ENCODE assay signal across 8 cellular contexts in genomic region chr10:43077421-43078171, GRCh38. TPM values are rescaled to one million over a fixed set of nuclear protein-coding genes. Genes with fewer than 3 reads are reported as not detected.
A peak's percentile ranks its signal among the peaks of the same experiment; 100 is the strongest.
DNase-seq lines count a peak whose midpoint lies in the region; ATAC-seq and TF ChIP-seq lines count a peak whose summit lies in the region.

No MANE protein-coding gene starts in this region.

- no peaks in the 10 kb centered on the region for H3K36me3 ChIP-seq in upper lobe of right lung

- H3K36me3 Mint-ChIP-seq in activated naive CD4-positive, alpha-beta T cell treated with anti-CD3 and anti-CD28 coated beads, Interleukin-2, amount 10 ng/mL, durations not matched to agents 7 days and 5 days, result no peaks in the 10 kb centered on the region
- peaks cover 2% of the 10 kb centered on the region for H3K36me3 Mint-ChIP-seq in central memory CD8-positive, alpha-beta T cell (ENCODE audit: insufficient read depth)
- no peaks in the 10 kb centered on the region for H3K36me3 Mint-ChIP-seq in memory B cell

- H3K27ac Mint-ChIP-seq in activated naive CD4-positive, alpha-beta T cell treated with anti-CD3 and anti-CD28 coated beads, Interleukin-2, amount 10 ng/mL, durations not matched to agents 7 days and 5 days, result no peak overlapping the region
- H3K27ac Mint-ChIP-seq in central memory CD8-positive, alpha-beta T cell (ENCODE audit: low read depth), result no peak overlapping the region
- H3K27ac Mint-ChIP-seq in memory B cell, result no peak overlapping the region

- H3K27me3 ChIP-seq in upper lobe of right lung, result peaks cover 60% of the 10 kb centered on the region

- DNase-seq in activated naive CD4-positive, alpha-beta T cell treated with anti-CD3 and anti-CD28 coated beads, Interleukin-2, amount 10 ng/mL, durations not matched to agents 7 days and 5 days, result no peak
- no peak for DNase-seq in activated naive CD4-positive, alpha-beta T cell treated with anti-CD3 and anti-CD28 coated beads, Interleukin-2, amount 50 U/mL, for 16 hours
- DNase-seq in central memory CD8-positive, alpha-beta T cell (ENCODE audit: low spot score in 2 of 2), result no peak
- DNase-seq in memory B cell (ENCODE audit: low spot score in 2 of 2), result no peak
- no peak for DNase-seq in upper lobe of right lung
- no peak for DNase-seq in DMS153 (lab: John Stamatoyannopoulos, UW)
- no peak for DNase-seq in activated CD8-positive, alpha-beta memory T cell treated with anti-CD3 and anti-CD28 coated beads, Interleukin-2, amount 50 U/mL, for 4 hours
- no peak for DNase-seq in ureter (ENCODE audit: low spot score)

- H3K4me1 ChIP-seq in upper lobe of right lung, result peaks cover 4% of the 10 kb centered on the region

- H3K27me3 Mint-ChIP-seq in activated naive CD4-positive, alpha-beta T cell treated with anti-CD3 and anti-CD28 coated beads, Interleukin-2, amount 10 ng/mL, durations not matched to agents 7 days and 5 days, result peaks cover 94% of the 10 kb centered on the region
- peaks cover 62% of the 10 kb centered on the region for H3K27me3 Mint-ChIP-seq in central memory CD8-positive, alpha-beta T cell
- H3K27me3 Mint-ChIP-seq in memory B cell, result peaks cover 27% of the 10 kb centered on the region

- H3K27ac ChIP-seq in upper lobe of right lung, result no peak overlapping the region

- no peak for ATAC-seq in central memory CD8-positive, alpha-beta T cell (replicated peaks; ENCODE audit: extremely low read depth, poor library complexity, severe bottlenecking)
- ATAC-seq in memory B cell (ENCODE audit: low read depth), result no peak
- no peak for ATAC-seq in upper lobe of right lung

- no peaks in the 10 kb centered on the region for H3K9me3 ChIP-seq in upper lobe of right lung

- intact Hi-C loops in upper lobe of right lung (cut with DNase I), result no loop called here

- H3K4me3 ChIP-seq in upper lobe of right lung, result peak overlapping the region; percentile 35

- no peak for TF ChIP-seq CTCF in upper lobe of right lung (IDR thresholded peaks at IDR 0.05)

- H3K4me1 Mint-ChIP-seq in activated naive CD4-positive, alpha-beta T cell treated with anti-CD3 and anti-CD28 coated beads, Interleukin-2, amount 10 ng/mL, durations not matched to agents 7 days and 5 days, result peaks cover 8% of the 10 kb centered on the region
- H3K4me1 Mint-ChIP-seq in central memory CD8-positive, alpha-beta T cell, result peaks cover 6% of the 10 kb centered on the region
- peaks cover 3% of the 10 kb centered on the region for H3K4me1 Mint-ChIP-seq in memory B cell

- CTCF ChIA-PET in activated naive CD4-positive, alpha-beta T cell treated with anti-CD3 and anti-CD28 coated beads, Interleukin-2, amount 10 ng/mL, durations not matched to agents 7 days and 5 days (lab: Charles Lee), result no interaction called here

- H3K4me3 Mint-ChIP-seq in activated naive CD4-positive, alpha-beta T cell treated with anti-CD3 and anti-CD28 coated beads, Interleukin-2, amount 10 ng/mL, durations not matched to agents 7 days and 5 days, result peak overlapping the region; percentile 65
- H3K4me3 Mint-ChIP-seq in central memory CD8-positive, alpha-beta T cell, result peak overlapping the region; percentile 52
- H3K4me3 Mint-ChIP-seq in memory B cell, result peak overlapping the region; percentile 68

- no peaks in the 10 kb centered on the region for H3K9me3 Mint-ChIP-seq in activated naive CD4-positive, alpha-beta T cell treated with anti-CD3 and anti-CD28 coated beads, Interleukin-2, amount 10 ng/mL, durations not matched to agents 7 days and 5 days
- H3K9me3 Mint-ChIP-seq in central memory CD8-positive, alpha-beta T cell, result no peaks in the 10 kb centered on the region
- no peaks in the 10 kb centered on the region for H3K9me3 Mint-ChIP-seq in memory B cell

RNA-seq across cellular contexts. Expression of gene RET, which starts 0.7 kb away (rescaled TPM):
- 1.0 TPM for total RNA-seq in upper lobe of right lung
- 0.42 TPM for total RNA-seq in ureter
